ENCODE assay signal across 8 cellular contexts in the genomic region with DNA sequence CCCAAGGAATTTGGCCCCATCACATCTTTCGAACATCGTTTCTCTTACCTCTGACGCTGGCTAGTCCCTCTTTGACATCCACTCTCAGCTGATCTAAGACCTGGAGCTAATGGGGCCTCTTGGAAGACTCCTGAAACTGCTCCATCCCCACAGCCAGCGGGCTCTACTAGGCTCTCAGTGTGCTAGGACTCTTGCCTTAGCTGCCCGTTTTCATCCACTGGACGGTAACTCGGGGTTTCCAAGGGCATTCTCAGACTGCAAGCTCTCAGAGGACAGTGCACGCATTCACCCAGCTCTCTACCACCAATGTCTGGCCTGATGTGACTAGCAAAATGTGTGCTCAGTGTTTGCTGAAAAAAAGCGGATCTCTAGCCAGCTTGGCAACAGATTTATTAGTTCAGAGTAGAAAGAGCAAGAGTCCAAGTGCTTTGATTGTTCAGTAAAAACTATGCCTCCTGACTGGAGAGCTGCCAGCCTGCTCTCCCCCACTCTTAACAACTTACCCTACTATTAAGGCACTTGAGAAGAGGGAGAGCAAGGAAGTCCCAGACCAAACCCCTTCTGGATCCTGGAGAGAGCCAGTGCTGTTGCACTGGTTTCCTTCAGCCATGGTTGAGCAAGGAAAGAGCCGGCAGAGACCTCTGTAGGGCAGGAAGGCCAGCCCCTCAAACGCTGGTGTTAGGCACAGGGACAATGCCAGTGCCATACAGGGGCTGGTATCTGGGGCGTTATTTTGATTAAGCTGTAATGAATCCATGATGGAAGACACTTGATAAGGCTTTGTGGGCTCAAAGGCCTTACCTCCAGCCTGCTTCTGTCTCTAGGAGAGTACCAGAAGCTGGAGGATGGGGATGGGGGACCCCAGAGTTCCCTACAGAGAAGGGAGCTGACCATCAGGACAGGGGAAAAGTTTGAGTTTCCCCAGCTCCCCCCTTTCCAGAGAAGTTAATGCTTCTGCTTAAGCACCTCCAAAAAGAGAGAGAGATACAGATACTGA. TPM values are rescaled to one million over a fixed set of nuclear protein-coding genes. Genes with fewer than 3 reads are reported as not detected.
DNase-seq lines count a peak whose midpoint lies in the region; ATAC-seq and TF ChIP-seq lines count a peak whose summit lies in the region.

No MANE protein-coding gene starts in this region.

- peaks cover 44% of the 10 kb centered on the region for H3K4me1 Mint-ChIP-seq in T-helper 17 cell

- DNase-seq in heart right ventricle (no peak), Right ventricle myocardium superior (no peak), T-helper 17 cell (no peak), foreskin keratinocyte (no peak), sciatic nerve (ENCODE audit: low spot score) (no peak), NCI-H82 treated with DMSO at 0.1 percent for 48 hours (lab: John Stamatoyannopoulos, UW; ENCODE audit: unreplicated experiment) (no peak), OCI-M2 (lab: John Stamatoyannopoulos, UW; ENCODE audit: unreplicated experiment) (no peak), HT-29 (ENCODE audit: low spot score) (no peak)

- H3K4me3 ChIP-seq in heart right ventricle: peak overlapping the region in 9 of 10 donors; percentile 40 to 61 (median 55)

- intact Hi-C loops in heart right ventricle (cut with DNase I): no loop called here
- intact Hi-C loops in Right ventricle myocardium superior (cut with DNase I): no loop called here
- intact Hi-C loops in sciatic nerve (cut with DNase I): no loop called here

- H3K4me1 ChIP-seq in heart right ventricle: peaks cover 23 to 64% (median 42%) of the 10 kb centered on the region in 9 donors
- H3K4me1 ChIP-seq in foreskin keratinocyte: peaks cover 9% of the 10 kb centered on the region

- peak overlapping the region; percentile 94 for H3K4me3 Mint-ChIP-seq in T-helper 17 cell

- no peaks in the 10 kb centered on the region for H3K27me3 ChIP-seq in heart right ventricle
- H3K27me3 ChIP-seq in foreskin keratinocyte: no peaks in the 10 kb centered on the region

- peak overlapping the region; percentile 98 for H3K27ac Mint-ChIP-seq in T-helper 17 cell

- H3K27ac ChIP-seq in heart right ventricle: peak overlapping the region; percentile 91 to 99 (median 96)
- peak overlapping the region; percentile 48 for H3K27ac ChIP-seq in foreskin keratinocyte

- H3K9me3 ChIP-seq in heart right ventricle (no peaks in the 10 kb centered on the region), T-helper 17 cell (ENCODE audit: control insufficient read depth, low read length, poor library complexity, severe bottlenecking) (no peaks in the 10 kb centered on the region)

- no peak for TF ChIP-seq CTCF in heart right ventricle (IDR thresholded peaks at IDR 0.05)
- no peak for TF ChIP-seq CTCF in foreskin keratinocyte (conservative IDR thresholded peaks at IDR 0.05)

- H3K36me3 Mint-ChIP-seq in T-helper 17 cell (ENCODE audit: low read depth): peaks cover 3% of the 10 kb centered on the region

- H3K27me3 Mint-ChIP-seq in T-helper 17 cell: no peaks in the 10 kb centered on the region

- ATAC-seq in heart right ventricle (peak in 2 of 8 donors; percentile 2 to 5), Right ventricle myocardium superior (ENCODE audit: poor library complexity) (no peak), T-helper 17 cell (no peak), foreskin keratinocyte (no peak), sciatic nerve (peak; percentile 1)

- peaks cover 2 to 82% (median 54%) of the 10 kb centered on the region in 9 donors for H3K36me3 ChIP-seq in heart right ventricle

- WGBS in heart right ventricle, 2 donors: 45 to 53% methylated on average over 12 of the region's 12 CpGs

RNA-seq across cellular contexts. Expression of a gene that starts 9.2 kb away (rescaled TPM):
- total RNA-seq in heart right ventricle: 10 to 100 TPM; 30.7 to 55.2 (median 40.0) TPM
- 10 to 100 TPM; 28.9 to 38.3 TPM for polyA plus RNA-seq in heart right ventricle
- 31.0 TPM for total RNA-seq in Right ventricle myocardium superior
- 100 to 1,000 TPM; 302 to 378 TPM for total RNA-seq in T-helper 17 cell
- total RNA-seq in foreskin keratinocyte: 41.9 and 50.4 TPM in 2 replicates
- 48.6 and 53.2 TPM in 2 replicates for polyA plus RNA-seq in foreskin keratinocyte
- 95.6 TPM for total RNA-seq in sciatic nerve
- 87.3 and 112 TPM in 2 replicates for total RNA-seq in HT-29 (2014; rRNA removed; shearing (Covaris generic))

RNA-seq across cellular contexts. Expression of a gene that starts 15.6 kb away (rescaled TPM):
- total RNA-seq in heart right ventricle: 10 to 100 TPM; 11.8 to 39.7 (median 15.6) TPM
- polyA plus RNA-seq in heart right ventricle: 10 to 100 TPM; 32.6 to 85.9 TPM
- total RNA-seq in Right ventricle myocardium superior: 22.5 TPM
- 100 to 1,000 TPM; 142 to 182 TPM for total RNA-seq in T-helper 17 cell
- total RNA-seq in foreskin keratinocyte: 22.2 and 22.6 TPM in 2 replicates
- 24.5 and 28.4 TPM in 2 replicates for polyA plus RNA-seq in foreskin keratinocyte
- 86.9 TPM for total RNA-seq in sciatic nerve
- total RNA-seq in HT-29 (2014; rRNA removed; shearing (Covaris generic)): 79.1 and 95.3 TPM in 2 replicates

RNA-seq across cellular contexts. Expression of a gene that starts 38.0 kb away (rescaled TPM):
- 10 to 100 TPM in 9 of 10 donors, 1 to 10 TPM in 1; 9.4 to 16.9 (median 11.7) TPM for total RNA-seq in heart right ventricle
- 10 to 100 TPM in 1 of 2 donors, 1 to 10 TPM in 1; 9.7 to 11.6 TPM for polyA plus RNA-seq in heart right ventricle
- total RNA-seq in Right ventricle myocardium superior: 9.3 TPM
- total RNA-seq in T-helper 17 cell: 10 to 100 TPM; 56.0 to 60.5 TPM
- total RNA-seq in foreskin keratinocyte: 30.0 and 30.3 TPM in 2 replicates
- polyA plus RNA-seq in foreskin keratinocyte: 23.5 and 24.1 TPM in 2 replicates
- 23.9 TPM for total RNA-seq in sciatic nerve
- 87.6 and 102 TPM in 2 replicates for total RNA-seq in HT-29 (2014; rRNA removed; shearing (Covaris generic))

RNA-seq across cellular contexts. Expression of a gene that starts 39.5 kb away (rescaled TPM):
- total RNA-seq in heart right ventricle (10 to 100 TPM; 23.1 to 45.6 (median 34.2) TPM), Right ventricle myocardium superior (38.5 TPM), T-helper 17 cell (10 to 100 TPM; 63.1 to 64.6 TPM), foreskin keratinocyte (22.9 and 25.7 TPM in 2 replicates), sciatic nerve (132 TPM)
- polyA plus RNA-seq in heart right ventricle (10 to 100 TPM; 32.5 to 69.9 TPM), foreskin keratinocyte (23.9 and 28.3 TPM in 2 replicates)
- 129 and 134 TPM in 2 replicates for total RNA-seq in HT-29 (2014; rRNA removed; shearing (Covaris generic))

RNA-seq across cellular contexts. Expression of a gene that starts 57.9 kb away (rescaled TPM):
- total RNA-seq in heart right ventricle (1 to 10 TPM in 2 of 10 donors, under 1 TPM in 6, not detected in 2; 0.22 to 1.5 (median 0.35) TPM), Right ventricle myocardium superior (0.81 TPM), T-helper 17 cell (1 to 10 TPM; 4.7 to 5.7 TPM), foreskin keratinocyte (0.25 and 0.27 TPM in 2 replicates), sciatic nerve (1.5 TPM)
- polyA plus RNA-seq in heart right ventricle (1 to 10 TPM in 1 of 2 donors, under 1 TPM in 1; 0.48 to 1.4 TPM), foreskin keratinocyte (0.66 and 1.0 TPM in 2 replicates)
- 1.2 and 2.5 TPM in 2 replicates for total RNA-seq in HT-29 (2014; rRNA removed; shearing (Covaris generic))
